1 cellular context compared by ENCODE assay signal in the genomic region with DNA sequence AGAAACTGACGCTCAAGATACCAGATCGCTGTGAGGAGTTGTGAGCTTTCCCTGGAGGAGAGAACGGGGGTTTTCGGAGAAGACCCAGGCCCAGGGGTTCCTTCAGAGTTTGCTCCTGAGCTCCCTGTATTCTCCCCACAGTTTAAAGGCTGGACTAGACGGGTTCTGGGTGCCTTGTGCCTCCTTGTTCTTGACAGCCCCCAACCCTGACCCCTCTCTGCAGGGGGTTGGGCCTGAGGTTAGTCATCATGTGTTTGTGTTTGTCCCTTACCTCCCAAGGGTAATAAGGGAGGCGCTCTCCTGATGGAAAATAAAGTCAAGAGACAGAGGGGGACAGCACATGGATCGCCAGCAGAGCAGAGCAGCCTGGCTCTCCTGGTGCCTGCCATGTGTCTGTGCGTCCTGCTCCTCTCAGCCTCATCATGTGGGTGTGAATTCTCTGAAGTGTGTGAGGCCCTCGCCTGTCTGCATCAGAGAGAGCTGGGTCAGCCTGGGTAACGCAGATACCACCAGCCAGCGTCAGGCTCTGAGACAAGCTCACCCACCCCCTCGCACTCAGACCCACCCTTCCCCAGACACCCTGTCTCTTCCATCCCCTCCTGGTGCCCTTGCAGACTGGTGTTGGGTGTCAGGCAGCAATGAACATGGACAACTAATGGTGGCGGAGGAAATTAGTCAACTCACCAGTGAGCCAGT.
TF ChIP-seq lines count a peak whose summit lies in the region.

No MANE protein-coding gene starts in this region.

TF ChIP-seq in GM23338, 12 proteins besides CTCF, POLR2A, EP300 and RAD21:
- TF ChIP-seq POLR2AphosphoS5 (IDR thresholded peaks at IDR 0.05; ENCODE audit: low read depth), result no peak
- TF ChIP-seq CREB1 (CRISPR knock-in tag; IDR thresholded peaks at IDR 0.05; ENCODE audit: low read depth), result no peak
- TF ChIP-seq, protein P1, sequence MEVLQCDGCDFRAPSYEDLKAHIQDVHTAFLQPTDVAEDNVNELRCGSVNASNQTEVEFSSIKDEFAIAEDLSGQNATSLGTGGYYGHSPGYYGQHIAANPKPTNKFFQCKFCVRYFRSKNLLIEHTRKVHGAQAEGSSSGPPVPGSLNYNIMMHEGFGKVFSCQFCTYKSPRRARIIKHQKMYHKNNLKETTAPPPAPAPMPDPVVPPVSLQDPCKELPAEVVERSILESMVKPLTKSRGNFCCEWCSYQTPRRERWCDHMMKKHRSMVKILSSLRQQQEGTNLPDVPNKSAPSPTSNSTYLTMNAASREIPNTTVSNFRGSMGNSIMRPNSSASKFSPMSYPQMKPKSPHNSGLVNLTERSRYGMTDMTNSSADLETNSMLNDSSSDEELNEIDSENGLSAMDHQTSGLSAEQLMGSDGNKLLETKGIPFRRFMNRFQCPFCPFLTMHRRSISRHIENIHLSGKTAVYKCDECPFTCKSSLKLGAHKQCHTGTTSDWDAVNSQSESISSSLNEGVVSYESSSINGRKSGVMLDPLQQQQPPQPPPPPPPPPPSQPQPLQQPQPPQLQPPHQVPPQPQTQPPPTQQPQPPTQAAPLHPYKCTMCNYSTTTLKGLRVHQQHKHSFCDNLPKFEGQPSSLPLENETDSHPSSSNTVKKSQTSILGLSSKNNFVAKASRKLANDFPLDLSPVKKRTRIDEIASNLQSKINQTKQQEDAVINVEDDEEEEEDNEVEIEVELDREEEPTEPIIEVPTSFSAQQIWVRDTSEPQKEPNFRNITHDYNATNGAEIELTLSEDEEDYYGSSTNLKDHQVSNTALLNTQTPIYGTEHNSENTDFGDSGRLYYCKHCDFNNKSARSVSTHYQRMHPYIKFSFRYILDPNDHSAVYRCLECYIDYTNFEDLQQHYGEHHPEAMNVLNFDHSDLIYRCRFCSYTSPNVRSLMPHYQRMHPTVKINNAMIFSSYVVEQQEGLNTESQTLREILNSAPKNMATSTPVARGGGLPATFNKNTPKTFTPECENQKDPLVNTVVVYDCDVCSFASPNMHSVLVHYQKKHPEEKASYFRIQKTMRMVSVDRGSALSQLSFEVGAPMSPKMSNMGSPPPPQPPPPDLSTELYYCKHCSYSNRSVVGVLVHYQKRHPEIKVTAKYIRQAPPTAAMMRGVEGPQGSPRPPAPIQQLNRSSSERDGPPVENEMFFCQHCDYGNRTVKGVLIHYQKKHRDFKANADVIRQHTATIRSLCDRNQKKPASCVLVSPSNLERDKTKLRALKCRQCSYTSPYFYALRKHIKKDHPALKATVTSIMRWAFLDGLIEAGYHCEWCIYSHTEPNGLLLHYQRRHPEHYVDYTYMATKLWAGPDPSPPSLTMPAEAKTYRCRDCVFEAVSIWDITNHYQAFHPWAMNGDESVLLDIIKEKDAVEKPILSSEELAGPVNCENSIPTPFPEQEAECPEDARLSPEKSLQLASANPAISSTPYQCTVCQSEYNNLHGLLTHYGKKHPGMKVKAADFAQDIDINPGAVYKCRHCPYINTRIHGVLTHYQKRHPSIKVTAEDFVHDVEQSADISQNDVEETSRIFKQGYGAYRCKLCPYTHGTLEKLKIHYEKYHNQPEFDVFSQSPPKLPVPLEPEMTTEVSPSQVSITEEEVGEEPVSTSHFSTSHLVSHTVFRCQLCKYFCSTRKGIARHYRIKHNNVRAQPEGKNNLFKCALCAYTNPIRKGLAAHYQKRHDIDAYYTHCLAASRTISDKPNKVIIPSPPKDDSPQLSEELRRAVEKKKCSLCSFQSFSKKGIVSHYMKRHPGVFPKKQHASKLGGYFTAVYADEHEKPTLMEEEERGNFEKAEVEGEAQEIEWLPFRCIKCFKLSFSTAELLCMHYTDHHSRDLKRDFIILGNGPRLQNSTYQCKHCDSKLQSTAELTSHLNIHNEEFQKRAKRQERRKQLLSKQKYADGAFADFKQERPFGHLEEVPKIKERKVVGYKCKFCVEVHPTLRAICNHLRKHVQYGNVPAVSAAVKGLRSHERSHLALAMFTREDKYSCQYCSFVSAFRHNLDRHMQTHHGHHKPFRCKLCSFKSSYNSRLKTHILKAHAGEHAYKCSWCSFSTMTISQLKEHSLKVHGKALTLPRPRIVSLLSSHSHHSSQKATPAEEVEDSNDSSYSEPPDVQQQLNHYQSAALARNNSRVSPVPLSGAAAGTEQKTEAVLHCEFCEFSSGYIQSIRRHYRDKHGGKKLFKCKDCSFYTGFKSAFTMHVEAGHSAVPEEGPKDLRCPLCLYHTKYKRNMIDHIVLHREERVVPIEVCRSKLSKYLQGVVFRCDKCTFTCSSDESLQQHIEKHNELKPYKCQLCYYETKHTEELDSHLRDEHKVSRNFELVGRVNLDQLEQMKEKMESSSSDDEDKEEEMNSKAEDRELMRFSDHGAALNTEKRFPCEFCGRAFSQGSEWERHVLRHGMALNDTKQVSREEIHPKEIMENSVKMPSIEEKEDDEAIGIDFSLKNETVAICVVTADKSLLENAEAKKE (CRISPR knock-in tag; IDR thresholded peaks at IDR 0.05), result no peak
- TF ChIP-seq, protein P2, sequence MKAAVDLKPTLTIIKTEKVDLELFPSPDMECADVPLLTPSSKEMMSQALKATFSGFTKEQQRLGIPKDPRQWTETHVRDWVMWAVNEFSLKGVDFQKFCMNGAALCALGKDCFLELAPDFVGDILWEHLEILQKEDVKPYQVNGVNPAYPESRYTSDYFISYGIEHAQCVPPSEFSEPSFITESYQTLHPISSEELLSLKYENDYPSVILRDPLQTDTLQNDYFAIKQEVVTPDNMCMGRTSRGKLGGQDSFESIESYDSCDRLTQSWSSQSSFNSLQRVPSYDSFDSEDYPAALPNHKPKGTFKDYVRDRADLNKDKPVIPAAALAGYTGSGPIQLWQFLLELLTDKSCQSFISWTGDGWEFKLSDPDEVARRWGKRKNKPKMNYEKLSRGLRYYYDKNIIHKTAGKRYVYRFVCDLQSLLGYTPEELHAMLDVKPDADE (IDR thresholded peaks at IDR 0.05), result no peak
- TF ChIP-seq EZH2phosphoT487 (IDR thresholded peaks at IDR 0.05; ENCODE audit: unreplicated experiment), result no peak
- no peak for TF ChIP-seq STAT1 (IDR thresholded peaks at IDR 0.05; ENCODE audit: unreplicated experiment)
- no peak for TF ChIP-seq JUNB (IDR thresholded peaks at IDR 0.05; ENCODE audit: unreplicated experiment)
- TF ChIP-seq, protein P3, sequence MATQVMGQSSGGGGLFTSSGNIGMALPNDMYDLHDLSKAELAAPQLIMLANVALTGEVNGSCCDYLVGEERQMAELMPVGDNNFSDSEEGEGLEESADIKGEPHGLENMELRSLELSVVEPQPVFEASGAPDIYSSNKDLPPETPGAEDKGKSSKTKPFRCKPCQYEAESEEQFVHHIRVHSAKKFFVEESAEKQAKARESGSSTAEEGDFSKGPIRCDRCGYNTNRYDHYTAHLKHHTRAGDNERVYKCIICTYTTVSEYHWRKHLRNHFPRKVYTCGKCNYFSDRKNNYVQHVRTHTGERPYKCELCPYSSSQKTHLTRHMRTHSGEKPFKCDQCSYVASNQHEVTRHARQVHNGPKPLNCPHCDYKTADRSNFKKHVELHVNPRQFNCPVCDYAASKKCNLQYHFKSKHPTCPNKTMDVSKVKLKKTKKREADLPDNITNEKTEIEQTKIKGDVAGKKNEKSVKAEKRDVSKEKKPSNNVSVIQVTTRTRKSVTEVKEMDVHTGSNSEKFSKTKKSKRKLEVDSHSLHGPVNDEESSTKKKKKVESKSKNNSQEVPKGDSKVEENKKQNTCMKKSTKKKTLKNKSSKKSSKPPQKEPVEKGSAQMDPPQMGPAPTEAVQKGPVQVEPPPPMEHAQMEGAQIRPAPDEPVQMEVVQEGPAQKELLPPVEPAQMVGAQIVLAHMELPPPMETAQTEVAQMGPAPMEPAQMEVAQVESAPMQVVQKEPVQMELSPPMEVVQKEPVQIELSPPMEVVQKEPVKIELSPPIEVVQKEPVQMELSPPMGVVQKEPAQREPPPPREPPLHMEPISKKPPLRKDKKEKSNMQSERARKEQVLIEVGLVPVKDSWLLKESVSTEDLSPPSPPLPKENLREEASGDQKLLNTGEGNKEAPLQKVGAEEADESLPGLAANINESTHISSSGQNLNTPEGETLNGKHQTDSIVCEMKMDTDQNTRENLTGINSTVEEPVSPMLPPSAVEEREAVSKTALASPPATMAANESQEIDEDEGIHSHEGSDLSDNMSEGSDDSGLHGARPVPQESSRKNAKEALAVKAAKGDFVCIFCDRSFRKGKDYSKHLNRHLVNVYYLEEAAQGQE (IDR thresholded peaks at IDR 0.05; ENCODE audit: unreplicated experiment), result no peak
- no peak for TF ChIP-seq ZNF331 (CRISPR knock-in tag; IDR thresholded peaks at IDR 0.05; ENCODE audit: low read depth)
- TF ChIP-seq ZNF114 (CRISPR knock-in tag; IDR thresholded peaks at IDR 0.05), result no peak
- TF ChIP-seq NANOG (IDR thresholded peaks at IDR 0.05; ENCODE audit: borderline replicate concordance), result no peak
- no peak for TF ChIP-seq EZH2 (IDR thresholded peaks at IDR 0.05; ENCODE audit: low read depth, unreplicated experiment)
